ENCODE assay signal across 2 cellular contexts in genomic region chr13:48975101-48975925, GRCh38.
A peak's percentile ranks its signal among the peaks of the same experiment; 100 is the strongest.
TF ChIP-seq lines count a peak whose summit lies in the region.

FNDC3A (plus strand) TSS chr13:48975912; CDS start chr13:49006191, 30,279 bp downstream.

TF ChIP-seq in WTC11, 78 proteins besides CTCF, POLR2A, EP300 and RAD21 (continued from another document):
- TF ChIP-seq ATF6 (CRISPR knock-in tag; IDR thresholded peaks at IDR 0.05), result no peak

TF ChIP-seq in HepG2, 621 proteins besides CTCF, POLR2A, EP300 and RAD21 (continued from another document and continues in another):
- TF ChIP-seq ZNF451 (CRISPR knock-in tag; IDR thresholded peaks at IDR 0.05) (no peak), ZNF740 (CRISPR knock-in tag; IDR thresholded peaks at IDR 0.05) (no peak), TBX3 (IDR thresholded peaks at IDR 0.05; ENCODE audit: borderline replicate concordance) (no peak), NKX3-1 (CRISPR knock-in tag; IDR thresholded peaks at IDR 0.05) (peak; percentile 11; the same call in 1 of the 2 replicates), U2AF2 (IDR thresholded peaks at IDR 0.05; ENCODE audit: low read depth, low read length) (no peak), HDAC2 (CRISPR knock-in tag; IDR thresholded peaks at IDR 0.05) (no peak), FOXA3 (CRISPR knock-in tag; IDR thresholded peaks at IDR 0.05) (no peak), MATR3 (CRISPR knock-in tag; IDR thresholded peaks at IDR 0.05) (no peak), ESRRA (CRISPR knock-in tag; IDR thresholded peaks at IDR 0.05; ENCODE audit: low read depth) (0 out of 2 replicates have a peak, but pooled peaks have one; percentile 27), NCOA2 (CRISPR knock-in tag; IDR thresholded peaks at IDR 0.05) (0 out of 2 replicates have a peak, but pooled peaks have one; percentile 9), ZNF484 (CRISPR knock-in tag; IDR thresholded peaks at IDR 0.05; ENCODE audit: borderline replicate concordance, low read depth) (no peak), MEIS2 (CRISPR knock-in tag; IDR thresholded peaks at IDR 0.05) (no peak), CHD2 (IDR thresholded peaks at IDR 0.05; ENCODE audit: low read depth, low read length) (no peak), CEBPZ (IDR thresholded peaks at IDR 0.05; ENCODE audit: low read length) (no peak), TMF1 (CRISPR knock-in tag; IDR thresholded peaks at IDR 0.05; ENCODE audit: low read depth) (no peak), HOXA3 (CRISPR knock-in tag; IDR thresholded peaks at IDR 0.05) (no peak), ZNF333 (CRISPR knock-in tag; IDR thresholded peaks at IDR 0.05; ENCODE audit: borderline replicate concordance) (0 out of 2 replicates have a peak, but pooled peaks have one; percentile 12), POLR2G (IDR thresholded peaks at IDR 0.05; ENCODE audit: low read depth, low read length) (peak; percentile 67), NFE2 (CRISPR knock-in tag; IDR thresholded peaks at IDR 0.05) (no peak), ZNF501 (CRISPR knock-in tag; IDR thresholded peaks at IDR 0.05) (peak; percentile 40; the same call in 1 of the 2 replicates), ZNF891 (CRISPR knock-in tag; IDR thresholded peaks at IDR 0.05) (no peak), ZZZ3 (CRISPR knock-in tag; IDR thresholded peaks at IDR 0.05; ENCODE audit: borderline replicate concordance) (no peak), ZNF589 (CRISPR knock-in tag; conservative IDR thresholded peaks at IDR 0.05) (0 out of 2 replicates have a peak, but pooled peaks have one; percentile 13), SAFB2 (CRISPR knock-in tag; IDR thresholded peaks at IDR 0.05; ENCODE audit: borderline replicate concordance, low read depth) (no peak), ZNF598 (CRISPR knock-in tag; IDR thresholded peaks at IDR 0.05; ENCODE audit: borderline replicate concordance) (no peak), MAX (IDR thresholded peaks at IDR 0.05) (0 out of 2 replicates have a peak, but pooled peaks have one; percentile 25), TCF7 (IDR thresholded peaks at IDR 0.05; ENCODE audit: low read depth) (no peak), MYPOP (CRISPR knock-in tag; IDR thresholded peaks at IDR 0.05) (peak; percentile 6; the same call in 1 of the 2 replicates), STAT6 (CRISPR knock-in tag; IDR thresholded peaks at IDR 0.05; ENCODE audit: borderline replicate concordance) (no peak), ZNF503 (CRISPR knock-in tag; IDR thresholded peaks at IDR 0.05) (no peak), MTF1 (CRISPR knock-in tag; IDR thresholded peaks at IDR 0.05) (no peak), GPN1 (CRISPR knock-in tag; IDR thresholded peaks at IDR 0.05; ENCODE audit: borderline replicate concordance) (no peak), ZNF468 (CRISPR knock-in tag; IDR thresholded peaks at IDR 0.05) (no peak), KLF6 (CRISPR knock-in tag; IDR thresholded peaks at IDR 0.05) (peak; percentile 42), ZBTB25 (CRISPR knock-in tag; IDR thresholded peaks at IDR 0.05) (no peak), SMYD3 (CRISPR knock-in tag; IDR thresholded peaks at IDR 0.05) (no peak), CREM (IDR thresholded peaks at IDR 0.05) (no peak), CREM (CRISPR knock-in tag; IDR thresholded peaks at IDR 0.05) (no peak), DMAP1 (CRISPR knock-in tag; IDR thresholded peaks at IDR 0.05) (peak; percentile 53; the same call in 1 of the 2 replicates), SAP130 (CRISPR knock-in tag; IDR thresholded peaks at IDR 0.05; ENCODE audit: low read depth) (peak; percentile 24; the same call in 1 of the 2 replicates), SIN3A (IDR thresholded peaks at IDR 0.05; ENCODE audit: borderline replicate concordance, low read depth, low read length) (0 out of 2 replicates have a peak, but pooled peaks have one; percentile 13), RXRB (CRISPR knock-in tag; IDR thresholded peaks at IDR 0.05; ENCODE audit: borderline replicate concordance) (no peak), ZNF407 (CRISPR knock-in tag; IDR thresholded peaks at IDR 0.05; ENCODE audit: not compliant biosample characterization) (no peak), XBP1 (CRISPR knock-in tag; IDR thresholded peaks at IDR 0.05) (no peak), RFXANK (CRISPR knock-in tag; IDR thresholded peaks at IDR 0.05) (no peak)
